In the genomic region with DNA sequence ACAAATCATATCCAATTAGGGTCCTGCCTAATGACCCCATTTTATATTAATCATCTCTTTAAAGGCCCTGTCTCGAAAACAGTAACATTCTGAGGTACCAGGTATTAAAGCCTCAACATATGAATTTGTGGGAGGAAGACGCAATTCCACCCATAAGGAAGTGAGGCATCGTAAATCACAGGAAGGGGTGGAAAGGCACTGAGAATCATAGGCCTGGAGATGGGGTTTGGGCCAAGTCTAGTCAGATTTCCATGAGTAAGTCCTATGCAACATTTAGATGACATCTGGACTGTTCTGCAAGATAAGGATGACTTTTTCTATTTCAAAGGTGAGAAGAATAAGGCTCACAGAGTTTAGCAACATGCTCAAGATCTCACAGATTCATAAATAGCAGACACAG, we compare ENCODE assay signal across 21 cellular contexts.
DNase-seq lines count a peak whose midpoint lies in the region; ATAC-seq and TF ChIP-seq lines count a peak whose summit lies in the region.
"Had no signal": no experiment of that assay in that cellular context is flagged by ENCODE, and none has a peak within 500 bp of the region (broad histone marks: within the 10 kb centered on the region; RNA-seq: fewer than 3 reads in every experiment).

No MANE protein-coding gene starts in this region.

- intact Hi-C loops in esophagus squamous epithelium (cut with DNase I) = no loop called here

- TF ChIP-seq CTCF in Peyer's patch (IDR thresholded peaks at IDR 0.05) (no peak), esophagus squamous epithelium (IDR thresholded peaks at IDR 0.05) (no peak), upper lobe of left lung (IDR thresholded peaks at IDR 0.05) (no peak)

- H3K4me3 ChIP-seq in Peyer's patch (no peak overlapping the region), esophagus squamous epithelium (no peak overlapping the region), upper lobe of left lung (no peak overlapping the region)
- H3K4me3 ChIP-seq: BLaER1 had no signal

- H3K9me3 ChIP-seq in Peyer's patch (no peaks in the 10 kb centered on the region), esophagus squamous epithelium (no peaks in the 10 kb centered on the region), upper lobe of left lung (no peaks in the 10 kb centered on the region)
- H3K9me3 ChIP-seq: BE2C, BLaER1 had no signal

- no peak for TF ChIP-seq EP300 in upper lobe of left lung (IDR thresholded peaks at IDR 0.05)

- H3K27ac ChIP-seq in Peyer's patch (no peak overlapping the region), esophagus squamous epithelium (no peak overlapping the region), upper lobe of left lung (no peak overlapping the region)
- H3K27ac ChIP-seq: BLaER1 had no signal

- TF ChIP-seq POLR2A in Peyer's patch (IDR thresholded peaks at IDR 0.05) (no peak), esophagus squamous epithelium (IDR thresholded peaks at IDR 0.05) (no peak), upper lobe of left lung (IDR thresholded peaks at IDR 0.05) (no peak)

- no peaks in the 10 kb centered on the region for H3K27me3 ChIP-seq in Peyer's patch
- no peaks in the 10 kb centered on the region for H3K27me3 ChIP-seq in esophagus squamous epithelium
- no peaks in the 10 kb centered on the region for H3K27me3 ChIP-seq in upper lobe of left lung
- H3K27me3 ChIP-seq: BE2C, BLaER1 had no signal

- no peaks in the 10 kb centered on the region for H3K36me3 ChIP-seq in Peyer's patch
- H3K36me3 ChIP-seq in esophagus squamous epithelium = no peaks in the 10 kb centered on the region
- no peaks in the 10 kb centered on the region for H3K36me3 ChIP-seq in upper lobe of left lung
- H3K36me3 ChIP-seq: BE2C, BLaER1 had no signal

- 58 to 72% methylated on average over 3 of the region's 3 CpGs for WGBS in esophagus squamous epithelium, 2 donors
- 72 to 82% methylated on average over 3 of the region's 3 CpGs for whole genome bisulfite sequencing in upper lobe of left lung, 2 donors

- no peaks in the 10 kb centered on the region for H3K4me1 ChIP-seq in Peyer's patch
- no peaks in the 10 kb centered on the region for H3K4me1 ChIP-seq in esophagus squamous epithelium
- H3K4me1 ChIP-seq in upper lobe of left lung = no peaks in the 10 kb centered on the region
- H3K4me1 ChIP-seq: BE2C, BLaER1 had no signal

- no peak for ATAC-seq in upper lobe of left lung (ENCODE audit: low FRiP score in 2 of 2)

- DNase-seq in HT1080 (ENCODE audit: low read depth) (peak; percentile 72), RKO (ENCODE audit: low spot score) (peak; percentile 71), inferior parietal cortex (ENCODE audit: extremely low spot score) (peak; percentile 41), superior temporal gyrus (ENCODE audit: extremely low spot score) (peak; percentile 49), Peyer's patch (no peak), esophagus squamous epithelium (lab: John Stamatoyannopoulos, UW) (no peak), NCI-H2029 (lab: John Stamatoyannopoulos, UW) (no peak), upper lobe of left lung (no peak)
- DNase-seq: 8988T; ACHN; BE2C; C1 segment of cervical spinal cord; CD4-positive, alpha-beta memory T cell; CD4-positive, CD25-positive, alpha-beta regulatory T cell; CD8-positive, alpha-beta memory T cell; COR-L47; DMS 273 treated with DMSO at 0.1 percent for 48 hours; DMS153; DMS79 treated with DMSO at 0.1 percent for 48 hours; GF-D8 had no signal

Comparison
In these comparisons a context has a peak if more than half of its experiments do, and no peak if none do; other contexts are left out.
1. DNase-seq: peak in HT1080 (single experiment), RKO (single experiment), inferior parietal cortex (single experiment) and superior temporal gyrus (single experiment); none in Peyer's patch (0 of 3), esophagus squamous epithelium (single experiment), NCI-H2029 (single experiment) and upper lobe of left lung (0 of 2).